In the genomic region with DNA sequence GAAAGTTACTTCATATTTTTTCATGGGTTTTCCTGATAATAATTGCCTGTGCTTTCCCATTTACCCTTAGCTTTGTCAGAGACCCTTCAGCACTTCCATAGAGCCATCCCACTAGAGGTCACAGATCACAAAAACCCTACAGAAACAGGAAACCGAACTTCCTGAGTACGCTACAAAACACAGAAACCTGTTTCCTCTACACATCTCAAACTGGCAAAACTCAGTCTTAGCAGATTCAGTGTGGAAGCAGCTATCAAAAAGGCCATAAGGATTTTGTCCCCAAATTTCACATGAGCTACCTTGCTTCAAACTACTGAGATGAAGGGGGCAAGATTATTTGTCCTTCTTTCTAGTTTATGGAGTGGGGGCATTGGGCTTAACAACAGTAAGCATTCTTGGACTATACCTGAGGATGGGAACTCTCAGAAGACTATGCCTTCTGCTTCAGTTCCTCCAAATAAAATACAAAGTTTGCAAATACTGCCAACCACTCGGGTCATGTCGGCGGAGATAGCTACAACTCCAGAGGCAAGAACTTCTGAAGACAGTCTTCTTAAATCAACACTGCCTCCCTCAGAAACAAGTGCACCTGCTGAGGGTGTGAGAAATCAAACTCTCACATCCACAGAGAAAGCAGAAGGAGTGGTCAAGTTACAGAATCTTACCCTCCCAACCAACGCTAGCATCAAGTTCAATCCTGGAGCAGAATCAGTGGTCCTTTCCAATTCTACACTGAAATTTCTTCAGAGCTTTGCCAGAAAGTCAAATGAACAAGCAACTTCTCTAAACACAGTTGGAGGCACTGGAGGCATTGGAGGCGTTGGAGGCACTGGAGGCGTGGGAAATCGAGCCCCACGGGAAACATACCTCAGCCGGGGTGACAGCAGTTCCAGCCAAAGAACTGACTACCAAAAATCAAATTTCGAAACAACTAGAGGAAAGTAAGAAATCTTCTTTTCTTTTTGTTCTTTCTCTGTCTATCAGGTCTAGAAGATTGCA, we compare ENCODE assay signal across 1 cellular context.
TF ChIP-seq lines count a peak whose summit lies in the region.

A gene with protein sequence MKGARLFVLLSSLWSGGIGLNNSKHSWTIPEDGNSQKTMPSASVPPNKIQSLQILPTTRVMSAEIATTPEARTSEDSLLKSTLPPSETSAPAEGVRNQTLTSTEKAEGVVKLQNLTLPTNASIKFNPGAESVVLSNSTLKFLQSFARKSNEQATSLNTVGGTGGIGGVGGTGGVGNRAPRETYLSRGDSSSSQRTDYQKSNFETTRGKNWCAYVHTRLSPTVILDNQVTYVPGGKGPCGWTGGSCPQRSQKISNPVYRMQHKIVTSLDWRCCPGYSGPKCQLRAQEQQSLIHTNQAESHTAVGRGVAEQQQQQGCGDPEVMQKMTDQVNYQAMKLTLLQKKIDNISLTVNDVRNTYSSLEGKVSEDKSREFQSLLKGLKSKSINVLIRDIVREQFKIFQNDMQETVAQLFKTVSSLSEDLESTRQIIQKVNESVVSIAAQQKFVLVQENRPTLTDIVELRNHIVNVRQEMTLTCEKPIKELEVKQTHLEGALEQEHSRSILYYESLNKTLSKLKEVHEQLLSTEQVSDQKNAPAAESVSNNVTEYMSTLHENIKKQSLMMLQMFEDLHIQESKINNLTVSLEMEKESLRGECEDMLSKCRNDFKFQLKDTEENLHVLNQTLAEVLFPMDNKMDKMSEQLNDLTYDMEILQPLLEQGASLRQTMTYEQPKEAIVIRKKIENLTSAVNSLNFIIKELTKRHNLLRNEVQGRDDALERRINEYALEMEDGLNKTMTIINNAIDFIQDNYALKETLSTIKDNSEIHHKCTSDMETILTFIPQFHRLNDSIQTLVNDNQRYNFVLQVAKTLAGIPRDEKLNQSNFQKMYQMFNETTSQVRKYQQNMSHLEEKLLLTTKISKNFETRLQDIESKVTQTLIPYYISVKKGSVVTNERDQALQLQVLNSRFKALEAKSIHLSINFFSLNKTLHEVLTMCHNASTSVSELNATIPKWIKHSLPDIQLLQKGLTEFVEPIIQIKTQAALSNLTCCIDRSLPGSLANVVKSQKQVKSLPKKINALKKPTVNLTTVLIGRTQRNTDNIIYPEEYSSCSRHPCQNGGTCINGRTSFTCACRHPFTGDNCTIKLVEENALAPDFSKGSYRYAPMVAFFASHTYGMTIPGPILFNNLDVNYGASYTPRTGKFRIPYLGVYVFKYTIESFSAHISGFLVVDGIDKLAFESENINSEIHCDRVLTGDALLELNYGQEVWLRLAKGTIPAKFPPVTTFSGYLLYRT (plus strand): TSS at position 201 of the 999 bp plus-strand sequence. CDS start 118 bp downstream, at position 319.

TF ChIP-seq in GM12878, 131 proteins besides CTCF, POLR2A, EP300 and RAD21 (continues in another document):
- no peak for TF ChIP-seq FOS (IDR thresholded peaks at IDR 0.05; ENCODE audit: borderline replicate concordance, extremely low read depth, insufficient read length)
- no peak for TF ChIP-seq RUNX3 (IDR thresholded peaks at IDR 0.05; ENCODE audit: low read length)
- TF ChIP-seq, protein P1, sequence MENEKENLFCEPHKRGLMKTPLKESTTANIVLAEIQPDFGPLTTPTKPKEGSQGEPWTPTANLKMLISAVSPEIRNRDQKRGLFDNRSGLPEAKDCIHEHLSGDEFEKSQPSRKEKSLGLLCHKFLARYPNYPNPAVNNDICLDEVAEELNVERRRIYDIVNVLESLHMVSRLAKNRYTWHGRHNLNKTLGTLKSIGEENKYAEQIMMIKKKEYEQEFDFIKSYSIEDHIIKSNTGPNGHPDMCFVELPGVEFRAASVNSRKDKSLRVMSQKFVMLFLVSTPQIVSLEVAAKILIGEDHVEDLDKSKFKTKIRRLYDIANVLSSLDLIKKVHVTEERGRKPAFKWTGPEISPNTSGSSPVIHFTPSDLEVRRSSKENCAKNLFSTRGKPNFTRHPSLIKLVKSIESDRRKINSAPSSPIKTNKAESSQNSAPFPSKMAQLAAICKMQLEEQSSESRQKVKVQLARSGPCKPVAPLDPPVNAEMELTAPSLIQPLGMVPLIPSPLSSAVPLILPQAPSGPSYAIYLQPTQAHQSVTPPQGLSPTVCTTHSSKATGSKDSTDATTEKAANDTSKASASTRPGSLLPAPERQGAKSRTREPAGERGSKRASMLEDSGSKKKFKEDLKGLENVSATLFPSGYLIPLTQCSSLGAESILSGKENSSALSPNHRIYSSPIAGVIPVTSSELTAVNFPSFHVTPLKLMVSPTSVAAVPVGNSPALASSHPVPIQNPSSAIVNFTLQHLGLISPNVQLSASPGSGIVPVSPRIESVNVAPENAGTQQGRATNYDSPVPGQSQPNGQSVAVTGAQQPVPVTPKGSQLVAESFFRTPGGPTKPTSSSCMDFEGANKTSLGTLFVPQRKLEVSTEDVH (IDR thresholded peaks at IDR 0.05; ENCODE audit: low read depth, partially characterized antibody) = no peak
- no peak for TF ChIP-seq ZNF384 (IDR thresholded peaks at IDR 0.05; ENCODE audit: borderline replicate concordance, low read depth, low read length)
- peak; percentile 40; the same call in 1 of the 2 replicates for TF ChIP-seq HDGF (IDR thresholded peaks at IDR 0.05)
- TF ChIP-seq LARP7 (IDR thresholded peaks at IDR 0.05) = no peak
- 0 out of 2 replicates have a peak, but pooled peaks have one; percentile 32 for TF ChIP-seq IKZF1 (conservative IDR thresholded peaks at IDR 0.05)
- TF ChIP-seq, protein P2, sequence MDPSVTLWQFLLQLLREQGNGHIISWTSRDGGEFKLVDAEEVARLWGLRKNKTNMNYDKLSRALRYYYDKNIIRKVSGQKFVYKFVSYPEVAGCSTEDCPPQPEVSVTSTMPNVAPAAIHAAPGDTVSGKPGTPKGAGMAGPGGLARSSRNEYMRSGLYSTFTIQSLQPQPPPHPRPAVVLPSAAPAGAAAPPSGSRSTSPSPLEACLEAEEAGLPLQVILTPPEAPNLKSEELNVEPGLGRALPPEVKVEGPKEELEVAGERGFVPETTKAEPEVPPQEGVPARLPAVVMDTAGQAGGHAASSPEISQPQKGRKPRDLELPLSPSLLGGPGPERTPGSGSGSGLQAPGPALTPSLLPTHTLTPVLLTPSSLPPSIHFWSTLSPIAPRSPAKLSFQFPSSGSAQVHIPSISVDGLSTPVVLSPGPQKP (IDR thresholded peaks at IDR 0.05; ENCODE audit: low read depth, low read length) = no peak
- TF ChIP-seq WRNIP1 (IDR thresholded peaks at IDR 0.05; ENCODE audit: borderline replicate concordance, low read depth, low read length) = no peak
- no peak for TF ChIP-seq CEBPB (IDR thresholded peaks at IDR 0.05; ENCODE audit: borderline replicate concordance in 1 of 2, low read depth in 2 of 2, low read length in 2 of 2)
- TF ChIP-seq, protein P3, sequence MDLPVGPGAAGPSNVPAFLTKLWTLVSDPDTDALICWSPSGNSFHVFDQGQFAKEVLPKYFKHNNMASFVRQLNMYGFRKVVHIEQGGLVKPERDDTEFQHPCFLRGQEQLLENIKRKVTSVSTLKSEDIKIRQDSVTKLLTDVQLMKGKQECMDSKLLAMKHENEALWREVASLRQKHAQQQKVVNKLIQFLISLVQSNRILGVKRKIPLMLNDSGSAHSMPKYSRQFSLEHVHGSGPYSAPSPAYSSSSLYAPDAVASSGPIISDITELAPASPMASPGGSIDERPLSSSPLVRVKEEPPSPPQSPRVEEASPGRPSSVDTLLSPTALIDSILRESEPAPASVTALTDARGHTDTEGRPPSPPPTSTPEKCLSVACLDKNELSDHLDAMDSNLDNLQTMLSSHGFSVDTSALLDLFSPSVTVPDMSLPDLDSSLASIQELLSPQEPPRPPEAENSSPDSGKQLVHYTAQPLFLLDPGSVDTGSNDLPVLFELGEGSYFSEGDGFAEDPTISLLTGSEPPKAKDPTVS (IDR thresholded peaks at IDR 0.05; ENCODE audit: low read depth, low read length) = no peak
- no peak for TF ChIP-seq SREBF2 (IDR thresholded peaks at IDR 0.05; ENCODE audit: low read length)
- no peak for TF ChIP-seq NFIC (IDR thresholded peaks at IDR 0.05; ENCODE audit: low read depth, low read length)
- TF ChIP-seq MEF2B (IDR thresholded peaks at IDR 0.05; ENCODE audit: partially characterized antibody, poor library complexity, severe bottlenecking) = peak; percentile 92
- TF ChIP-seq YY1 (IDR thresholded peaks at IDR 0.05; ENCODE audit: low read depth, low read length) = no peak
- no peak for TF ChIP-seq SMAD1 (IDR thresholded peaks at IDR 0.05; ENCODE audit: low read depth, partially characterized antibody)
- no peak for TF ChIP-seq CBX3 (IDR thresholded peaks at IDR 0.05; ENCODE audit: borderline replicate concordance, low read depth)
- TF ChIP-seq, protein P4, sequence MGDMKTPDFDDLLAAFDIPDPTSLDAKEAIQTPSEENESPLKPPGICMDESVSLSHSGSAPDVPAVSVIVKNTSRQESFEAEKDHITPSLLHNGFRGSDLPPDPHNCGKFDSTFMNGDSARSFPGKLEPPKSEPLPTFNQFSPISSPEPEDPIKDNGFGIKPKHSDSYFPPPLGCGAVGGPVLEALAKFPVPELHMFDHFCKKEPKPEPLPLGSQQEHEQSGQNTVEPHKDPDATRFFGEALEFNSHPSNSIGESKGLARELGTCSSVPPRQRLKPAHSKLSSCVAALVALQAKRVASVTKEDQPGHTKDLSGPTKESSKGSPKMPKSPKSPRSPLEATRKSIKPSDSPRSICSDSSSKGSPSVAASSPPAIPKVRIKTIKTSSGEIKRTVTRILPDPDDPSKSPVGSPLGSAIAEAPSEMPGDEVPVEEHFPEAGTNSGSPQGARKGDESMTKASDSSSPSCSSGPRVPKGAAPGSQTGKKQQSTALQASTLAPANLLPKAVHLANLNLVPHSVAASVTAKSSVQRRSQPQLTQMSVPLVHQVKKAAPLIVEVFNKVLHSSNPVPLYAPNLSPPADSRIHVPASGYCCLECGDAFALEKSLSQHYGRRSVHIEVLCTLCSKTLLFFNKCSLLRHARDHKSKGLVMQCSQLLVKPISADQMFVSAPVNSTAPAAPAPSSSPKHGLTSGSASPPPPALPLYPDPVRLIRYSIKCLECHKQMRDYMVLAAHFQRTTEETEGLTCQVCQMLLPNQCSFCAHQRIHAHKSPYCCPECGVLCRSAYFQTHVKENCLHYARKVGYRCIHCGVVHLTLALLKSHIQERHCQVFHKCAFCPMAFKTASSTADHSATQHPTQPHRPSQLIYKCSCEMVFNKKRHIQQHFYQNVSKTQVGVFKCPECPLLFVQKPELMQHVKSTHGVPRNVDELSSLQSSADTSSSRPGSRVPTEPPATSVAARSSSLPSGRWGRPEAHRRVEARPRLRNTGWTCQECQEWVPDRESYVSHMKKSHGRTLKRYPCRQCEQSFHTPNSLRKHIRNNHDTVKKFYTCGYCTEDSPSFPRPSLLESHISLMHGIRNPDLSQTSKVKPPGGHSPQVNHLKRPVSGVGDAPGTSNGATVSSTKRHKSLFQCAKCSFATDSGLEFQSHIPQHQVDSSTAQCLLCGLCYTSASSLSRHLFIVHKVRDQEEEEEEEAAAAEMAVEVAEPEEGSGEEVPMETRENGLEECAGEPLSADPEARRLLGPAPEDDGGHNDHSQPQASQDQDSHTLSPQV (IDR thresholded peaks at IDR 0.05) = no peak
- no peak for TF ChIP-seq SP1 (IDR thresholded peaks at IDR 0.05; ENCODE audit: low read depth, low read length)
- TF ChIP-seq, protein P5, sequence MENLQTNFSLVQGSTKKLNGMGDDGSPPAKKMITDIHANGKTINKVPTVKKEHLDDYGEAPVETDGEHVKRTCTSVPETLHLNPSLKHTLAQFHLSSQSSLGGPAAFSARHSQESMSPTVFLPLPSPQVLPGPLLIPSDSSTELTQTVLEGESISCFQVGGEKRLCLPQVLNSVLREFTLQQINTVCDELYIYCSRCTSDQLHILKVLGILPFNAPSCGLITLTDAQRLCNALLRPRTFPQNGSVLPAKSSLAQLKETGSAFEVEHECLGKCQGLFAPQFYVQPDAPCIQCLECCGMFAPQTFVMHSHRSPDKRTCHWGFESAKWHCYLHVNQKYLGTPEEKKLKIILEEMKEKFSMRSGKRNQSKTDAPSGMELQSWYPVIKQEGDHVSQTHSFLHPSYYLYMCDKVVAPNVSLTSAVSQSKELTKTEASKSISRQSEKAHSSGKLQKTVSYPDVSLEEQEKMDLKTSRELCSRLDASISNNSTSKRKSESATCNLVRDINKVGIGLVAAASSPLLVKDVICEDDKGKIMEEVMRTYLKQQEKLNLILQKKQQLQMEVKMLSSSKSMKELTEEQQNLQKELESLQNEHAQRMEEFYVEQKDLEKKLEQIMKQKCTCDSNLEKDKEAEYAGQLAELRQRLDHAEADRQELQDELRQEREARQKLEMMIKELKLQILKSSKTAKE (IDR thresholded peaks at IDR 0.05; ENCODE audit: low read depth, poor library complexity, severe bottlenecking) = peak; percentile 27
- TF ChIP-seq MTA2 (IDR thresholded peaks at IDR 0.05; ENCODE audit: low read depth) = no peak; the same call in 1 of the 2 replicates
- TF ChIP-seq, protein P6, sequence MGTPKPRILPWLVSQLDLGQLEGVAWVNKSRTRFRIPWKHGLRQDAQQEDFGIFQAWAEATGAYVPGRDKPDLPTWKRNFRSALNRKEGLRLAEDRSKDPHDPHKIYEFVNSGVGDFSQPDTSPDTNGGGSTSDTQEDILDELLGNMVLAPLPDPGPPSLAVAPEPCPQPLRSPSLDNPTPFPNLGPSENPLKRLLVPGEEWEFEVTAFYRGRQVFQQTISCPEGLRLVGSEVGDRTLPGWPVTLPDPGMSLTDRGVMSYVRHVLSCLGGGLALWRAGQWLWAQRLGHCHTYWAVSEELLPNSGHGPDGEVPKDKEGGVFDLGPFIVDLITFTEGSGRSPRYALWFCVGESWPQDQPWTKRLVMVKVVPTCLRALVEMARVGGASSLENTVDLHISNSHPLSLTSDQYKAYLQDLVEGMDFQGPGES (IDR thresholded peaks at IDR 0.05) = no peak
- no peak for TF ChIP-seq RCOR1 (conservative IDR thresholded peaks at IDR 0.05; ENCODE audit: low read depth, low read length)
- no peak for TF ChIP-seq BMI1 (IDR thresholded peaks at IDR 0.05; ENCODE audit: borderline replicate concordance)
- no peak for TF ChIP-seq JUND (IDR thresholded peaks at IDR 0.05; ENCODE audit: low read depth, low read length)
- TF ChIP-seq IRF4 (IDR thresholded peaks at IDR 0.05; ENCODE audit: low read depth, low read length) = no peak
- TF ChIP-seq, protein P7, sequence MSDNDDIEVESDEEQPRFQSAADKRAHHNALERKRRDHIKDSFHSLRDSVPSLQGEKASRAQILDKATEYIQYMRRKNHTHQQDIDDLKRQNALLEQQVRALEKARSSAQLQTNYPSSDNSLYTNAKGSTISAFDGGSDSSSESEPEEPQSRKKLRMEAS (IDR thresholded peaks at IDR 0.05; ENCODE audit: low read depth, low read length) = no peak
- no peak for TF ChIP-seq ZSCAN29 (IDR thresholded peaks at IDR 0.05)
- 0 out of 2 replicates have a peak, but pooled peaks have one; percentile 57 for TF ChIP-seq NBN (IDR thresholded peaks at IDR 0.05)
- TF ChIP-seq EGR1 (IDR thresholded peaks at IDR 0.05; ENCODE audit: borderline replicate concordance in 1 of 2, low read depth in 2 of 2, low read length in 2 of 2) = no peak
- no peak for TF ChIP-seq ZNF274 (IDR thresholded peaks at IDR 0.05; ENCODE audit: insufficient read depth, insufficient read length)
